In the genomic region with DNA sequence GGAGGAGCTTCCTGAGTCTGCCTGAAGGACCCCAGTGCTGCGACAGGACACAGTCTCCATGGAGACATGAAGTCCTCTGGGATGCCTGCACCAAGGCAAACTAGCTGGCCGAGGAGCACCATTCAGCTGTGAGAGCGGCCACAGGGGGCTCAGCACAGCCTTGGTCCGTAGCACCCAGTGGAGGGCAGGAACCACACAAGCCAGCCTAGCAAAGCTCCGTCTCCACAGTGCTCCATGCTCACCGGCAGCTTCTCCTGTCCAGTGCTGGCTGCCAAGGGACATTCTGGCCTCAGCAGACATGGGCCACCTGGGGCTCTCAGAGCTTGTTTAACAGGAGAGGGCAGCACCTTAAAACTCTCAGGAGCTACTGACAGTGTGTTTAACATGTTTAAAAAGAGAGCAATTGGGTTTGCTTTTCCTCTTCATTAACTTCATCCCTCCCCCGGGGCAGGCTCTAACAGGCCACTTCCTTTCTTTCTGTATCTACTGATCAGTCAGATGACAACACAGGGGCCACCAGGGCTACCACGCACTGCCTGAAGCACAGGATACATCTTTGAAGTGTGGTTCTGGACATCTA, we compare ENCODE assay signal across 1 cellular context.
A peak's percentile ranks its signal among the peaks of the same experiment; 100 is the strongest.
TF ChIP-seq lines count a peak whose summit lies in the region.

No MANE protein-coding gene starts in this region.

TF ChIP-seq in GM12878, 131 proteins besides CTCF, POLR2A, EP300 and RAD21 (continued from another document):
- TF ChIP-seq, protein P1, sequence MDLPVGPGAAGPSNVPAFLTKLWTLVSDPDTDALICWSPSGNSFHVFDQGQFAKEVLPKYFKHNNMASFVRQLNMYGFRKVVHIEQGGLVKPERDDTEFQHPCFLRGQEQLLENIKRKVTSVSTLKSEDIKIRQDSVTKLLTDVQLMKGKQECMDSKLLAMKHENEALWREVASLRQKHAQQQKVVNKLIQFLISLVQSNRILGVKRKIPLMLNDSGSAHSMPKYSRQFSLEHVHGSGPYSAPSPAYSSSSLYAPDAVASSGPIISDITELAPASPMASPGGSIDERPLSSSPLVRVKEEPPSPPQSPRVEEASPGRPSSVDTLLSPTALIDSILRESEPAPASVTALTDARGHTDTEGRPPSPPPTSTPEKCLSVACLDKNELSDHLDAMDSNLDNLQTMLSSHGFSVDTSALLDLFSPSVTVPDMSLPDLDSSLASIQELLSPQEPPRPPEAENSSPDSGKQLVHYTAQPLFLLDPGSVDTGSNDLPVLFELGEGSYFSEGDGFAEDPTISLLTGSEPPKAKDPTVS (IDR thresholded peaks at IDR 0.05; ENCODE audit: low read depth, low read length): no peak
- TF ChIP-seq ZNF622 (IDR thresholded peaks at IDR 0.05) (no peak), ZSCAN29 (IDR thresholded peaks at IDR 0.05) (no peak), MEF2A (IDR thresholded peaks at IDR 0.05; ENCODE audit: insufficient read depth, low read depth, low read length) (no peak), SP1 (IDR thresholded peaks at IDR 0.05; ENCODE audit: low read depth, low read length) (no peak), ATF7 (IDR thresholded peaks at IDR 0.05; ENCODE audit: low read depth) (peak; percentile 36; the same call in 1 of the 2 replicates), NR2C1 (IDR thresholded peaks at IDR 0.05) (no peak), RAD51 (IDR thresholded peaks at IDR 0.05) (peak; percentile 44; the same call in 1 of the 2 replicates), NR2C2 (IDR thresholded peaks at IDR 0.05; ENCODE audit: borderline replicate concordance, control insufficient read depth, insufficient read length, low read depth) (no peak), NR2F1 (conservative IDR thresholded peaks at IDR 0.05) (no peak), DPF2 (IDR thresholded peaks at IDR 0.05) (no peak), FOXM1 (IDR thresholded peaks at IDR 0.05; ENCODE audit: low read depth, low read length) (no peak), SIN3A (IDR thresholded peaks at IDR 0.05; ENCODE audit: low read depth, low read length) (no peak), TBL1XR1 (IDR thresholded peaks at IDR 0.05; ENCODE audit: low read depth, low read length) (no peak)
- TF ChIP-seq, protein P2, sequence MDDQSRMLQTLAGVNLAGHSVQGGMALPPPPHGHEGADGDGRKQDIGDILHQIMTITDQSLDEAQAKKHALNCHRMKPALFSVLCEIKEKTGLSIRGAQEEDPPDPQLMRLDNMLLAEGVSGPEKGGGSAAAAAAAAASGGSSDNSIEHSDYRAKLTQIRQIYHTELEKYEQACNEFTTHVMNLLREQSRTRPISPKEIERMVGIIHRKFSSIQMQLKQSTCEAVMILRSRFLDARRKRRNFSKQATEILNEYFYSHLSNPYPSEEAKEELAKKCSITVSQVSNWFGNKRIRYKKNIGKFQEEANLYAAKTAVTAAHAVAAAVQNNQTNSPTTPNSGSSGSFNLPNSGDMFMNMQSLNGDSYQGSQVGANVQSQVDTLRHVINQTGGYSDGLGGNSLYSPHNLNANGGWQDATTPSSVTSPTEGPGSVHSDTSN (IDR thresholded peaks at IDR 0.05; ENCODE audit: insufficient replicate concordance, low read depth, low read length): no peak
- TF ChIP-seq, protein P3, sequence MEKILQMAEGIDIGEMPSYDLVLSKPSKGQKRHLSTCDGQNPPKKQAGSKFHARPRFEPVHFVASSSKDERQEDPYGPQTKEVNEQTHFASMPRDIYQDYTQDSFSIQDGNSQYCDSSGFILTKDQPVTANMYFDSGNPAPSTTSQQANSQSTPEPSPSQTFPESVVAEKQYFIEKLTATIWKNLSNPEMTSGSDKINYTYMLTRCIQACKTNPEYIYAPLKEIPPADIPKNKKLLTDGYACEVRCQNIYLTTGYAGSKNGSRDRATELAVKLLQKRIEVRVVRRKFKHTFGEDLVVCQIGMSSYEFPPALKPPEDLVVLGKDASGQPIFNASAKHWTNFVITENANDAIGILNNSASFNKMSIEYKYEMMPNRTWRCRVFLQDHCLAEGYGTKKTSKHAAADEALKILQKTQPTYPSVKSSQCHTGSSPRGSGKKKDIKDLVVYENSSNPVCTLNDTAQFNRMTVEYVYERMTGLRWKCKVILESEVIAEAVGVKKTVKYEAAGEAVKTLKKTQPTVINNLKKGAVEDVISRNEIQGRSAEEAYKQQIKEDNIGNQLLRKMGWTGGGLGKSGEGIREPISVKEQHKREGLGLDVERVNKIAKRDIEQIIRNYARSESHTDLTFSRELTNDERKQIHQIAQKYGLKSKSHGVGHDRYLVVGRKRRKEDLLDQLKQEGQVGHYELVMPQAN (conservative IDR thresholded peaks at IDR 0.05): no peak
- TF ChIP-seq, protein P4, sequence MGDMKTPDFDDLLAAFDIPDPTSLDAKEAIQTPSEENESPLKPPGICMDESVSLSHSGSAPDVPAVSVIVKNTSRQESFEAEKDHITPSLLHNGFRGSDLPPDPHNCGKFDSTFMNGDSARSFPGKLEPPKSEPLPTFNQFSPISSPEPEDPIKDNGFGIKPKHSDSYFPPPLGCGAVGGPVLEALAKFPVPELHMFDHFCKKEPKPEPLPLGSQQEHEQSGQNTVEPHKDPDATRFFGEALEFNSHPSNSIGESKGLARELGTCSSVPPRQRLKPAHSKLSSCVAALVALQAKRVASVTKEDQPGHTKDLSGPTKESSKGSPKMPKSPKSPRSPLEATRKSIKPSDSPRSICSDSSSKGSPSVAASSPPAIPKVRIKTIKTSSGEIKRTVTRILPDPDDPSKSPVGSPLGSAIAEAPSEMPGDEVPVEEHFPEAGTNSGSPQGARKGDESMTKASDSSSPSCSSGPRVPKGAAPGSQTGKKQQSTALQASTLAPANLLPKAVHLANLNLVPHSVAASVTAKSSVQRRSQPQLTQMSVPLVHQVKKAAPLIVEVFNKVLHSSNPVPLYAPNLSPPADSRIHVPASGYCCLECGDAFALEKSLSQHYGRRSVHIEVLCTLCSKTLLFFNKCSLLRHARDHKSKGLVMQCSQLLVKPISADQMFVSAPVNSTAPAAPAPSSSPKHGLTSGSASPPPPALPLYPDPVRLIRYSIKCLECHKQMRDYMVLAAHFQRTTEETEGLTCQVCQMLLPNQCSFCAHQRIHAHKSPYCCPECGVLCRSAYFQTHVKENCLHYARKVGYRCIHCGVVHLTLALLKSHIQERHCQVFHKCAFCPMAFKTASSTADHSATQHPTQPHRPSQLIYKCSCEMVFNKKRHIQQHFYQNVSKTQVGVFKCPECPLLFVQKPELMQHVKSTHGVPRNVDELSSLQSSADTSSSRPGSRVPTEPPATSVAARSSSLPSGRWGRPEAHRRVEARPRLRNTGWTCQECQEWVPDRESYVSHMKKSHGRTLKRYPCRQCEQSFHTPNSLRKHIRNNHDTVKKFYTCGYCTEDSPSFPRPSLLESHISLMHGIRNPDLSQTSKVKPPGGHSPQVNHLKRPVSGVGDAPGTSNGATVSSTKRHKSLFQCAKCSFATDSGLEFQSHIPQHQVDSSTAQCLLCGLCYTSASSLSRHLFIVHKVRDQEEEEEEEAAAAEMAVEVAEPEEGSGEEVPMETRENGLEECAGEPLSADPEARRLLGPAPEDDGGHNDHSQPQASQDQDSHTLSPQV (IDR thresholded peaks at IDR 0.05): no peak
